1 cellular context compared by ENCODE assay signal in genomic region chr19:19224852-19225494, GRCh38.
A peak's percentile ranks its signal among the peaks of the same experiment; 100 is the strongest.
TF ChIP-seq lines count a peak whose summit lies in the region.

No MANE protein-coding gene starts in this region.

TF ChIP-seq in HepG2, 621 proteins besides CTCF, POLR2A, EP300 and RAD21 (continued from another document and continues in another):
- TF ChIP-seq ZNF609 (CRISPR knock-in tag; IDR thresholded peaks at IDR 0.05; ENCODE audit: borderline replicate concordance) (no peak), ZNF773 (CRISPR knock-in tag; IDR thresholded peaks at IDR 0.05; ENCODE audit: borderline replicate concordance) (peak; percentile 65; the same call in 1 of the 2 replicates), CREM (IDR thresholded peaks at IDR 0.05) (no peak), CREM (CRISPR knock-in tag; IDR thresholded peaks at IDR 0.05) (no peak), TERF1 (CRISPR knock-in tag; IDR thresholded peaks at IDR 0.05) (no peak), ZNF564 (CRISPR knock-in tag; IDR thresholded peaks at IDR 0.05) (peak; percentile 84), ADNP (CRISPR knock-in tag; IDR thresholded peaks at IDR 0.05) (no peak), ZNF639 (CRISPR knock-in tag; conservative IDR thresholded peaks at IDR 0.05) (no peak), GMEB1 (CRISPR knock-in tag; IDR thresholded peaks at IDR 0.05; ENCODE audit: borderline replicate concordance) (peak; percentile 31; the same call in 1 of the 2 replicates), ZNF17 (CRISPR knock-in tag; IDR thresholded peaks at IDR 0.05) (no peak), ZNF468 (CRISPR knock-in tag; IDR thresholded peaks at IDR 0.05) (no peak), ZNF724P (CRISPR knock-in tag; IDR thresholded peaks at IDR 0.05; ENCODE audit: borderline replicate concordance) (no peak), ZNF549 (CRISPR knock-in tag; IDR thresholded peaks at IDR 0.05) (no peak), ZNF737 (CRISPR knock-in tag; IDR thresholded peaks at IDR 0.05; ENCODE audit: borderline replicate concordance) (no peak), MXI1 (IDR thresholded peaks at IDR 0.05; ENCODE audit: borderline replicate concordance, low read depth, low read length) (peak; percentile 55; the same call in 1 of the 3 replicates), MNT (IDR thresholded peaks at IDR 0.05) (no peak), FOXP1 (IDR thresholded peaks at IDR 0.05) (no peak), FOXP1 (CRISPR knock-in tag; IDR thresholded peaks at IDR 0.05) (no peak), AKAP8 (CRISPR knock-in tag; IDR thresholded peaks at IDR 0.05) (no peak), SAP130 (CRISPR knock-in tag; IDR thresholded peaks at IDR 0.05; ENCODE audit: low read depth) (peak; percentile 70), HCFC1 (IDR thresholded peaks at IDR 0.05; ENCODE audit: low read depth, low read length) (no peak), ZNF660 (CRISPR knock-in tag; IDR thresholded peaks at IDR 0.05; ENCODE audit: borderline replicate concordance, low read depth) (no peak), SP1 (IDR thresholded peaks at IDR 0.05) (no peak), SP1 (CRISPR knock-in tag; IDR thresholded peaks at IDR 0.05) (peak; percentile 57; the same call in 1 of the 2 replicates), GABPB1 (CRISPR knock-in tag; IDR thresholded peaks at IDR 0.05) (peak; percentile 71; the same call in 1 of the 2 replicates), ZSCAN22 (CRISPR knock-in tag; IDR thresholded peaks at IDR 0.05) (no peak), MTA1 (CRISPR knock-in tag; IDR thresholded peaks at IDR 0.05; ENCODE audit: borderline replicate concordance) (peak; percentile 33; the same call in 1 of the 2 replicates), CENPT (CRISPR knock-in tag; IDR thresholded peaks at IDR 0.05; ENCODE audit: low read depth) (peak; percentile 93), ZNF580 (CRISPR knock-in tag; IDR thresholded peaks at IDR 0.05; ENCODE audit: borderline replicate concordance, low read depth) (peak; percentile 82; the same call in 1 of the 2 replicates), NFATC3 (CRISPR knock-in tag; IDR thresholded peaks at IDR 0.05) (no peak), ZNF180 (CRISPR knock-in tag; IDR thresholded peaks at IDR 0.05; ENCODE audit: borderline replicate concordance, low read depth) (no peak), ZNF766 (CRISPR knock-in tag; IDR thresholded peaks at IDR 0.05; ENCODE audit: borderline replicate concordance) (0 out of 2 replicates have a peak, but pooled peaks have one; percentile 64), NFAT5 (CRISPR knock-in tag; IDR thresholded peaks at IDR 0.05) (0 out of 2 replicates have a peak, but pooled peaks have one; percentile 37), ELF4 (CRISPR knock-in tag; IDR thresholded peaks at IDR 0.05; ENCODE audit: borderline replicate concordance) (no peak), TEAD3 (CRISPR knock-in tag; optimal IDR thresholded peaks at IDR 0.05; ENCODE audit: borderline replicate concordance) (no peak), ZNF225 (CRISPR knock-in tag; IDR thresholded peaks at IDR 0.05) (peak; percentile 45; the same call in 1 of the 2 replicates), ISL2 (CRISPR knock-in tag; IDR thresholded peaks at IDR 0.05) (no peak), ATAD3A (CRISPR knock-in tag; IDR thresholded peaks at IDR 0.05) (no peak), SALL2 (CRISPR knock-in tag; IDR thresholded peaks at IDR 0.05) (peak; percentile 45; the same call in 1 of the 2 replicates), ZNF883 (CRISPR knock-in tag; IDR thresholded peaks at IDR 0.05; ENCODE audit: not compliant biosample characterization) (no peak), TCF7L2 (IDR thresholded peaks at IDR 0.05; ENCODE audit: low read depth, low read length) (no peak), ZNF713 (CRISPR knock-in tag; IDR thresholded peaks at IDR 0.05) (no peak), RFX5 (IDR thresholded peaks at IDR 0.05; ENCODE audit: low read depth, low read length) (no peak), SMYD3 (CRISPR knock-in tag; IDR thresholded peaks at IDR 0.05) (no peak), ZBTB2 (CRISPR knock-in tag; IDR thresholded peaks at IDR 0.05; ENCODE audit: low read depth) (0 out of 2 replicates have a peak, but pooled peaks have one; percentile 20), ZNF333 (CRISPR knock-in tag; IDR thresholded peaks at IDR 0.05; ENCODE audit: borderline replicate concordance) (no peak), PITX1 (CRISPR knock-in tag; IDR thresholded peaks at IDR 0.05) (0 out of 2 replicates have a peak, but pooled peaks have one; percentile 17), SIN3A (IDR thresholded peaks at IDR 0.05; ENCODE audit: borderline replicate concordance, low read depth, low read length) (peak; percentile 36; the same call in 1 of the 2 replicates)
